In genomic region chr10:5040781-5041470, GRCh38 we compare ENCODE assay signal across 15 cellular contexts. TPM values are rescaled to one million over a fixed set of nuclear protein-coding genes. Genes with fewer than 3 reads are reported as not detected.
DNase-seq lines count a peak whose midpoint lies in the region; ATAC-seq and TF ChIP-seq lines count a peak whose summit lies in the region.
"Had no signal": no experiment of that assay in that cellular context is flagged by ENCODE, and none has a peak within 500 bp of the region (broad histone marks: within the 10 kb centered on the region; RNA-seq: fewer than 3 reads in every experiment).

No MANE protein-coding gene starts in this region.

- no peak overlapping the region for H2AFZ ChIP-seq in MM.1S (ENCODE audit: low read length)

- H3K4me1 ChIP-seq in lower lobe of right lung (peaks cover 17% of the 10 kb centered on the region), vagina (peaks cover 21% of the 10 kb centered on the region), MM.1S (ENCODE audit: low read length) (no peaks in the 10 kb centered on the region)

- intact Hi-C loops in lower lobe of right lung (cut with DNase I) (no loop called here), vagina (cut with DNase I) (no loop called here), head of caudate nucleus (cut with DNase I) (no loop called here)

- in situ Hi-C loops in brain microvascular endothelial cell (cut with HindIII; ENCODE audit: low pct_ligation_motif_present, low sequenced_read_pairs) = no loop called here

- no peak for TF ChIP-seq POLR2A in vagina (IDR thresholded peaks at IDR 0.05)

- no peak for ATAC-seq in activated naive CD8-positive, alpha-beta T cell treated with anti-CD3 and anti-CD28 coated beads, Interleukin-2, amount 50 U/mL, for 24 hours
- ATAC-seq in lower lobe of right lung (peak; percentile 57 to 80), HG03342 (IDR thresholded peaks at IDR 0.05; ENCODE audit: unreplicated experiment) (no peak)
- ATAC-seq: foreskin keratinocyte, WTC11 had no signal

- no peaks in the 10 kb centered on the region for H4K20me1 ChIP-seq in MM.1S (ENCODE audit: insufficient read depth, low read length)

- H3K27me3 ChIP-seq in brain microvascular endothelial cell (replicated peaks) (no peaks in the 10 kb centered on the region), lower lobe of right lung (ENCODE audit: low read depth) (no peaks in the 10 kb centered on the region), vagina (no peaks in the 10 kb centered on the region), MM.1S (replicated peaks; ENCODE audit: insufficient read depth, low read length) (no peaks in the 10 kb centered on the region)

- H3K9me3 ChIP-seq in lower lobe of right lung (no peaks in the 10 kb centered on the region), vagina (no peaks in the 10 kb centered on the region), MM.1S (replicated peaks; ENCODE audit: insufficient read depth, low read length) (no peaks in the 10 kb centered on the region)

- no peaks in the 10 kb centered on the region for H3K79me2 ChIP-seq in MM.1S (ENCODE audit: low read length)

- H3F3A ChIP-seq in MM.1S (ENCODE audit: insufficient read depth, low read length) = no peaks in the 10 kb centered on the region

- no peak overlapping the region for H3K9ac ChIP-seq in MM.1S (ENCODE audit: low read length)

- H3K4me2 ChIP-seq in MM.1S (ENCODE audit: low read depth, low read length) = no peak overlapping the region

- H3K4me3 Mint-ChIP-seq in activated naive CD8-positive, alpha-beta T cell = peak overlapping the region; percentile 7
- H3K4me3 Mint-ChIP-seq in activated naive CD8-positive, alpha-beta T cell treated with anti-CD3 and anti-CD28 coated beads, Interleukin-2, amount 50 U/mL, for 24 hours = no peak overlapping the region
- H3K4me3 Mint-ChIP-seq: neural crest cell, WTC11 had no signal

- H3K27ac Mint-ChIP-seq in activated naive CD8-positive, alpha-beta T cell = no peak overlapping the region
- no peak overlapping the region for H3K27ac Mint-ChIP-seq in activated naive CD8-positive, alpha-beta T cell treated with anti-CD3 and anti-CD28 coated beads, Interleukin-2, amount 50 U/mL, for 24 hours
- H3K27ac Mint-ChIP-seq: WTC11 had no signal

- H3K27me3 Mint-ChIP-seq in activated naive CD8-positive, alpha-beta T cell = peaks cover 3% of the 10 kb centered on the region
- no peaks in the 10 kb centered on the region for H3K27me3 Mint-ChIP-seq in activated naive CD8-positive, alpha-beta T cell treated with anti-CD3 and anti-CD28 coated beads, Interleukin-2, amount 50 U/mL, for 24 hours

- TF ChIP-seq CTCF in brain microvascular endothelial cell (IDR thresholded peaks at IDR 0.05; ENCODE audit: low read depth, low read length, missing control alignments) (no peak), lower lobe of right lung (IDR thresholded peaks at IDR 0.05) (no peak), vagina (IDR thresholded peaks at IDR 0.05) (no peak), MM.1S (IDR thresholded peaks at IDR 0.05; ENCODE audit: low read length) (no peak)

- H3K9me2 ChIP-seq in MM.1S (replicated peaks; ENCODE audit: insufficient read depth, low read length) = no peaks in the 10 kb centered on the region

- no peaks in the 10 kb centered on the region for H3K36me3 Mint-ChIP-seq in activated naive CD8-positive, alpha-beta T cell
- no peaks in the 10 kb centered on the region for H3K36me3 Mint-ChIP-seq in activated naive CD8-positive, alpha-beta T cell treated with anti-CD3 and anti-CD28 coated beads, Interleukin-2, amount 50 U/mL, for 24 hours (ENCODE audit: low read depth)
- H3K36me3 Mint-ChIP-seq: WTC11 had no signal

- no peaks in the 10 kb centered on the region for H3K9me3 Mint-ChIP-seq in activated naive CD8-positive, alpha-beta T cell (ENCODE audit: low read depth)
- no peaks in the 10 kb centered on the region for H3K9me3 Mint-ChIP-seq in activated naive CD8-positive, alpha-beta T cell treated with anti-CD3 and anti-CD28 coated beads, Interleukin-2, amount 50 U/mL, for 24 hours

- no peaks in the 10 kb centered on the region for H3K4me1 Mint-ChIP-seq in activated naive CD8-positive, alpha-beta T cell (ENCODE audit: low read depth)
- no peaks in the 10 kb centered on the region for H3K4me1 Mint-ChIP-seq in activated naive CD8-positive, alpha-beta T cell treated with anti-CD3 and anti-CD28 coated beads, Interleukin-2, amount 50 U/mL, for 24 hours
- H3K4me1 Mint-ChIP-seq: neural crest cell had no signal

- H3K4me3 ChIP-seq in brain microvascular endothelial cell (ENCODE audit: low read depth, low read length) = no peak overlapping the region
- H3K4me3 ChIP-seq in lower lobe of right lung = no peak overlapping the region
- H3K4me3 ChIP-seq in vagina = peak overlapping the region; percentile 2 to 14
- no peak overlapping the region for H3K4me3 ChIP-seq in MM.1S (ENCODE audit: low read length)

- no peaks in the 10 kb centered on the region for H3K36me3 ChIP-seq in brain microvascular endothelial cell (replicated peaks)
- no peaks in the 10 kb centered on the region for H3K36me3 ChIP-seq in lower lobe of right lung
- H3K36me3 ChIP-seq in vagina = no peaks in the 10 kb centered on the region
- H3K36me3 ChIP-seq in MM.1S (replicated peaks; ENCODE audit: insufficient read depth, low read length) = no peaks in the 10 kb centered on the region

- DNase-seq in activated naive CD8-positive, alpha-beta T cell treated with anti-CD3 and anti-CD28 coated beads, Interleukin-2, amount 50 U/mL, for 24 hours = no peak
- peak; percentile 51 for DNase-seq in brain microvascular endothelial cell
- no peak for DNase-seq in lower lobe of right lung
- no peak for DNase-seq in vagina (ENCODE audit: extremely low spot score in 2 of 2)
- DNase-seq in MM.1S = no peak
- DNase-seq in head of caudate nucleus = no peak
- DNase-seq: activated CD8-positive, alpha-beta memory T cell treated with anti-CD3 and anti-CD28 coated beads, Interleukin-2, amount 50 U/mL, for 48 hours; NCI-H2029 treated with DMSO at 0.1 percent for 48 hours; NK-92 treated with Interleukin-12 subunit alpha and Interleukin-12 subunit beta, amount 100 ng/mL, for 24 hours had no signal

- H3K27ac ChIP-seq in brain microvascular endothelial cell = no peak overlapping the region
- no peak overlapping the region for H3K27ac ChIP-seq in lower lobe of right lung
- H3K27ac ChIP-seq in vagina = no peak overlapping the region
- no peak overlapping the region for H3K27ac ChIP-seq in MM.1S (ENCODE audit: low read length)
- H3K27ac ChIP-seq: foreskin keratinocyte had no signal

RNA-seq across cellular contexts. Expression of gene AKR1C2, which starts 37.3 kb away (rescaled TPM):
- total RNA-seq in lower lobe of right lung (34.4 TPM), vagina (104 TPM)
- total RNA-seq: SK-MEL-5 had no signal

RNA-seq across cellular contexts. Expression of gene AKR1C3, which starts 53.3 kb away (rescaled TPM):
- total RNA-seq in lower lobe of right lung (84.4 TPM), vagina (45.4 TPM)
- total RNA-seq: SK-MEL-5 had no signal

Comparison
In these comparisons a context has a peak if more than half of its experiments do, and no peak if none do; other contexts are left out.
1. ATAC-seq: peak in lower lobe of right lung (2 of 2); none in activated naive CD8-positive, alpha-beta T cell treated with anti-CD3 and anti-CD28 coated beads, Interleukin-2, amount 50 U/mL, for 24 hours (single experiment) and HG03342 (single experiment).
2. H3K4me3 ChIP-seq: peak in vagina (2 of 2); none in brain microvascular endothelial cell (single experiment), lower lobe of right lung (single experiment) and MM.1S (single experiment).